In the genomic region with DNA sequence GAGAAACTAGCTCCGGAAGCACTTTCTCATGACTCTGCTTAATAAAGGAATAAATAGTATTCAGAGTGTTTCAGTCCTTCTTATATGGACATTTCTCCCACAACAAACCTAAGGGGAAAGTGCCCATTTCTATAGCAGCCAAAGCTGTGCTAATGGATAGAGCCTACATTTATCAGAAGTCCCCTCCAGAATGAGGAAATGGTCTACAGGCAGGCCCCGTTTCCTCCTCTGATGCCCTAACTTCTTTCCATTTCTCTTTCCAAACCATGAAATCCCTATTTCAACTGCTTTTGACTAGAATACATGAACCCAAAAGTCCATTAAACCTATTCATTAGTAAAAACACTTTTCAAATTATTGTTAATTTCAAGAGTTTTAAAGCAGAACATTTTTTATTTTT, we compare ENCODE assay signal across 31 cellular contexts. TPM values are rescaled to one million over a fixed set of nuclear protein-coding genes. Genes with fewer than 3 reads are reported as not detected.
A peak's percentile ranks its signal among the peaks of the same experiment; 100 is the strongest.
DNase-seq lines count a peak whose midpoint lies in the region; FAIRE-seq and TF ChIP-seq lines count a peak whose summit lies in the region.
"Had no signal": no experiment of that assay in that cellular context is flagged by ENCODE, and none has a peak within 500 bp of the region (broad histone marks: within the 10 kb centered on the region; RNA-seq: fewer than 3 reads in every experiment).

No MANE protein-coding gene starts in this region.

- no peak overlapping the region for H2AFZ ChIP-seq in mammary epithelial cell (ENCODE audit: low read depth, low read length)
- H2AFZ ChIP-seq: PC-9 had no signal

- no peak for FAIRE-seq in GM12891 (lab: Jason Lieb, UNC)
- FAIRE-seq: GM18507, TTC549 had no signal

- peaks cover 73% of the 10 kb centered on the region for H3K79me2 ChIP-seq in mammary epithelial cell (ENCODE audit: insufficient read depth, low read length)

- no peaks in the 10 kb centered on the region for H3K27me3 ChIP-seq in adipocyte (replicated peaks; ENCODE audit: control insufficient read depth, insufficient read depth, low read length)
- no peaks in the 10 kb centered on the region for H3K27me3 ChIP-seq in skeletal muscle tissue (ENCODE audit: control insufficient read depth in 3 of 3, insufficient read depth in 3 of 3, low read length in 3 of 3)
- H3K27me3 ChIP-seq in mammary epithelial cell (ENCODE audit: insufficient read depth, low read length) = no peaks in the 10 kb centered on the region
- H3K27me3 ChIP-seq: heart left ventricle, right atrium auricular region, tibial nerve had no signal

- no peak overlapping the region for H3K27ac Mint-ChIP-seq in progenitor cell of endocrine pancreas
- H3K27ac Mint-ChIP-seq: CD4-positive, alpha-beta memory T cell; naive thymus-derived CD4-positive, alpha-beta T cell; stimulated activated naive CD8-positive, alpha-beta T cell treated with anti-CD3 and anti-CD28 coated beads, Interleukin-15, Interleukin-2, amounts not matched to agents 100 ng/mL and 50 ng/mL, for 24 hours had no signal

- peaks cover 32% of the 10 kb centered on the region for H3K4me1 ChIP-seq in adipocyte (ENCODE audit: control insufficient read depth, insufficient read depth, low read length)
- H3K4me1 ChIP-seq in skeletal muscle tissue (ENCODE audit: control insufficient read depth in 3 of 3, insufficient read depth in 3 of 3, low read length in 3 of 3) = peaks cover 65 to 81% (median 65%) of the 10 kb centered on the region in 3 donors
- peaks cover 21% of the 10 kb centered on the region for H3K4me1 ChIP-seq in mammary epithelial cell (ENCODE audit: insufficient read depth, low read length)

- H3K36me3 ChIP-seq in adipocyte (ENCODE audit: control insufficient read depth, insufficient read depth, low read length, severe bottlenecking) (peaks cover 37% of the 10 kb centered on the region), skeletal muscle tissue (ENCODE audit: control insufficient read depth in 3 of 3, insufficient read depth in 3 of 3, low read length in 3 of 3) (no peaks in the 10 kb centered on the region), mammary epithelial cell (ENCODE audit: insufficient read depth, low read length) (no peaks in the 10 kb centered on the region)
- H3K36me3 ChIP-seq: heart left ventricle, right atrium auricular region, tibial nerve had no signal

- no peak overlapping the region for H3K4me3 Mint-ChIP-seq in progenitor cell of endocrine pancreas (ENCODE audit: low read depth)
- H3K4me3 Mint-ChIP-seq: CD4-positive, alpha-beta memory T cell; stimulated activated naive CD8-positive, alpha-beta T cell treated with anti-CD3 and anti-CD28 coated beads, Interleukin-15, Interleukin-2, amounts not matched to agents 100 ng/mL and 50 ng/mL, for 24 hours had no signal

- no peak for TF ChIP-seq POLR2A in GM12891 (IDR thresholded peaks at IDR 0.05; ENCODE audit: low read depth, low read length)

- TF ChIP-seq CTCF in mammary epithelial cell (conservative IDR thresholded peaks at IDR 0.05 in 1 of 2, IDR thresholded peaks at IDR 0.05 in 1 of 2; ENCODE audit: extremely low read depth in 1 of 2, insufficient read depth in 1 of 2, low read depth in 1 of 2, low read length in 2 of 2) (no peak), progenitor cell of endocrine pancreas (IDR thresholded peaks at IDR 0.05; ENCODE audit: unreplicated experiment) (no peak)

- no peaks in the 10 kb centered on the region for H3K36me3 Mint-ChIP-seq in progenitor cell of endocrine pancreas (ENCODE audit: insufficient read depth)

- no peak overlapping the region for H3K4me2 ChIP-seq in mammary epithelial cell (ENCODE audit: insufficient read depth, low read depth, low read length)
- H3K4me2 ChIP-seq: KMS-11, PC-9 had no signal

- CTCF ChIA-PET in mammary epithelial cell (lab: Charles Lee; ENCODE audit: low non-redundant PET) = no interaction called here

- H3K27ac ChIP-seq in skeletal muscle tissue (ENCODE audit: low read depth, low read length) (peak overlapping the region; percentile 63), mammary epithelial cell (ENCODE audit: insufficient read depth, low read depth, low read length) (no peak overlapping the region)
- H3K27ac ChIP-seq: epithelial cell of prostate, KMS-11, PC-9 had no signal

- H4K20me1 ChIP-seq in mammary epithelial cell (ENCODE audit: insufficient read depth, low read length) = no peaks in the 10 kb centered on the region

- DNase-seq in GM12891 (ENCODE audit: insufficient read length, low spot score) (no peak), MV-4-11 (lab: John Stamatoyannopoulos, UW) (peak; percentile 62), adipocyte (ENCODE audit: low read depth) (no peak), mammary epithelial cell (no peak), iPS-NIHi7 (ENCODE audit: extremely low spot score) (no peak), progenitor cell of endocrine pancreas (ENCODE audit: low spot score, unreplicated experiment) (no peak), NCI-H2107 treated with DMSO at 0.1 percent for 48 hours (lab: John Stamatoyannopoulos, UW; ENCODE audit: unreplicated experiment) (no peak)
- DNase-seq: activated CD8-positive, alpha-beta memory T cell treated with anti-CD3 and anti-CD28 coated beads for 24 hours; activated gamma-delta T cell; activated T-cell treated with anti-CD3 and anti-CD28 coated beads, Interleukin-2, amount 50 U/mL, for 1 hour; CD4-positive, alpha-beta memory T cell; cerebellar nuclear complex; heart left ventricle; mesendoderm; naive thymus-derived CD4-positive, alpha-beta T cell; NCI-H1092; NCI-H187 treated with DMSO at 0.1 percent for 48 hours; NCI-H2227 treated with DMSO at 0.1 percent for 48 hours; NCI-H748 treated with DMSO at 0.1 percent for 48 hours; PC-9; Right ventricle myocardium superior; stimulated activated CD4-positive, alpha-beta T cell treated with anti-CD3 and anti-CD28 coated beads, Interleukin-12 subunit alpha, Interleukin-12 subunit beta, amount 100 ng/mL, for 4 hours; T-helper 1 cell had no signal

- intact Hi-C loops in mammary epithelial cell (cut with micrococcal nuclease) = no loop called here

- peak overlapping the region; percentile 88 for H3K4me3 ChIP-seq in adipocyte (ENCODE audit: low read length)
- H3K4me3 ChIP-seq in skeletal muscle tissue (ENCODE audit: low read length in 3 of 3) = peak overlapping the region in 2 of 3 donors; percentile 28 to 41
- H3K4me3 ChIP-seq in mammary epithelial cell (replicated peaks in 1 of 3; ENCODE audit: insufficient read depth in 1 of 3, low read depth in 2 of 3, low read length in 3 of 3) = no peak overlapping the region
- H3K4me3 ChIP-seq: PC-9, right atrium auricular region, tibial nerve had no signal

- no peaks in the 10 kb centered on the region for H3K9me3 Mint-ChIP-seq in progenitor cell of endocrine pancreas (ENCODE audit: low read depth)
- H3K9me3 Mint-ChIP-seq: CD4-positive, alpha-beta memory T cell; naive thymus-derived CD4-positive, alpha-beta T cell; stimulated activated naive CD8-positive, alpha-beta T cell treated with anti-CD3 and anti-CD28 coated beads, Interleukin-15, Interleukin-2, amounts not matched to agents 100 ng/mL and 50 ng/mL, for 24 hours had no signal

- BruUV-seq in mammary epithelial cell (replicated peaks; lab: Mats Ljungman, UMichigan) = no TSS peak

- peaks cover 49% of the 10 kb centered on the region for H3K27me3 Mint-ChIP-seq in progenitor cell of endocrine pancreas
- H3K27me3 Mint-ChIP-seq: CD4-positive, alpha-beta memory T cell; naive thymus-derived CD4-positive, alpha-beta T cell; stimulated activated naive CD8-positive, alpha-beta T cell treated with anti-CD3 and anti-CD28 coated beads, Interleukin-15, Interleukin-2, amounts not matched to agents 100 ng/mL and 50 ng/mL, for 24 hours had no signal

- in situ Hi-C loops in mammary epithelial cell (cut with MboI; ENCODE audit: low sequenced_read_pairs in 2 of 2) = no loop called here

- H3K9me3 ChIP-seq in adipocyte (ENCODE audit: control insufficient read depth, low read length) = no peaks in the 10 kb centered on the region
- H3K9me3 ChIP-seq in skeletal muscle tissue (ENCODE audit: control insufficient read depth in 3 of 3, low read length in 3 of 3) = no peaks in the 10 kb centered on the region
- H3K9me3 ChIP-seq in mammary epithelial cell (replicated peaks; ENCODE audit: insufficient read depth, low read length) = no peaks in the 10 kb centered on the region
- H3K9me3 ChIP-seq: heart left ventricle, right atrium auricular region, tibial nerve had no signal

- 100% methylated on average over 2 of the region's 2 CpGs for WGBS in mammary epithelial cell (ENCODE audit: low coverage, missing lambda C conversion rate)

- H3K4me1 Mint-ChIP-seq in progenitor cell of endocrine pancreas (ENCODE audit: low read depth) = peaks cover 6% of the 10 kb centered on the region

- dilution Hi-C loops in mammary epithelial cell (cut with HindIII; ENCODE audit: low sequenced_read_pairs) = no loop called here

- H3K9ac ChIP-seq in adipocyte (ENCODE audit: low read length) (peak overlapping the region; percentile 91), skeletal muscle tissue (ENCODE audit: low read depth in 1 of 3, low read length in 3 of 3) (peak overlapping the region; percentile 36 to 75 (median 51)), mammary epithelial cell (ENCODE audit: insufficient read depth, low read length) (no peak overlapping the region)
- H3K9ac ChIP-seq: KMS-11 had no signal

TF ChIP-seq in GM12891, 5 proteins besides CTCF, POLR2A, EP300 and RAD21:
- TF ChIP-seq TAF1 (IDR thresholded peaks at IDR 0.05; ENCODE audit: low read depth, low read length) (no peak), PAX5 (IDR thresholded peaks at IDR 0.05; ENCODE audit: insufficient read depth, low read length, severe bottlenecking) (no peak), SPI1 (IDR thresholded peaks at IDR 0.05; ENCODE audit: low read depth, low read length) (peak; percentile 79), POU2F2 (IDR thresholded peaks at IDR 0.05; ENCODE audit: low read depth, low read length) (no peak), POLR2AphosphoS5 (IDR thresholded peaks at IDR 0.05; ENCODE audit: low read depth, low read length) (no peak)

RNA-seq across cellular contexts. Expression of a gene that starts 4.5 kb away (rescaled TPM):
- polyA plus RNA-seq in GM12891 (2012; ENCODE audit: low read depth, missing spikeins) = 25.2 TPM
- total RNA-seq in skeletal muscle tissue = 123 TPM
- total RNA-seq in mammary epithelial cell = 100 to 1,000 TPM in 1 of 2 donors, 10 to 100 TPM in 1; 28.9 to 126 TPM
- polyA plus RNA-seq in mammary epithelial cell = 27.6 TPM
- polyA minus RNA-seq in mammary epithelial cell = 45.5 TPM
- total RNA-seq in progenitor cell of endocrine pancreas = 6.3 and 6.4 TPM in 2 replicates

Comparison
In these comparisons a context has a peak if more than half of its experiments do, and no peak if none do; other contexts are left out.
1. H3K4me3 ChIP-seq: peak in adipocyte (single experiment) and skeletal muscle tissue (2 of 3); none in mammary epithelial cell (0 of 3).